In the genomic region with DNA sequence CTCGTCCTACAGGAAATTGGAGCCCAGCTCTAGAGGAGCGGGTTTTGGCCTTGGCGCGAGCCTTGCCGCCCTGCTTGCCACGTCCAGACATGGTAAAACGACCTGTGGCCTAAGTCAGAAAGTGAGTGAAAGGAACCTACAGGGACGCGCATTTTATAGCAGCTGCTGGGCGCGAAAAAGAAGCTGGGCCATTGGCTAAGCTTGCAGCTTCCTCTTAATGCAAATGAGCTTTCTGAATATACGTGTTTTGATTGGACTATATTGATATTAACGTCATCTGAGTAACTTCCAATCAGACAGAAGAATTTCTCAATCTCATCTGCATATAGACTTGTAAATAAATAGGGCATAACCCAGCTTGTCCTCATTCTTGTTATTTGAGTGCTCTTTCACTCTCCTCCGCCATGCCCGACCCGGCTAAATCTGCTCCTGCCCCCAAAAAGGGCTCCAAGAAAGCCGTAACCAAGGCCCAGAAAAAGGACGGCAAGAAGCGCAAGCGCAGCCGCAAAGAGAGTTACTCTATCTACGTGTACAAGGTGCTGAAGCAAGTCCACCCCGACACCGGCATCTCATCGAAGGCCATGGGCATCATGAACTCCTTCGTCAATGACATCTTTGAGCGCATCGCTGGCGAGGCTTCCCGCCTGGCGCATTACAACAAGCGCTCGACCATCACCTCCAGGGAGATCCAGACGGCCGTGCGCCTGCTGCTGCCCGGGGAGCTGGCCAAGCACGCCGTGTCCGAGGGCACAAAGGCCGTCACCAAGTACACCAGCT, we compare ENCODE assay signal across 1 cellular context.
TF ChIP-seq lines count a peak whose summit lies in the region.

No MANE protein-coding gene starts in this region.

TF ChIP-seq in K562, 482 proteins besides CTCF, POLR2A, EP300 and RAD21 (continued from another document and continues in another):
- TF ChIP-seq GTF3C2 (IDR thresholded peaks at IDR 0.05; ENCODE audit: borderline replicate concordance, extremely low read depth, insufficient read length): no peak
- TF ChIP-seq TRIM28 (IDR thresholded peaks at IDR 0.05): no peak
- peak; percentile 77 for TF ChIP-seq HDAC3 (IDR thresholded peaks at IDR 0.05; ENCODE audit: borderline replicate concordance, partially characterized antibody)
- 0 out of 2 replicates have a peak, but pooled peaks have one; percentile 32 for TF ChIP-seq BCL6 (CRISPR knock-in tag; IDR thresholded peaks at IDR 0.05)
- no peak for TF ChIP-seq NR0B1 (IDR thresholded peaks at IDR 0.05; ENCODE audit: partially characterized antibody)
- TF ChIP-seq MEIS2 (IDR thresholded peaks at IDR 0.05; ENCODE audit: partially characterized antibody): peak; percentile 3
- TF ChIP-seq PHB (CRISPR knock-in tag; IDR thresholded peaks at IDR 0.05): peak; percentile 93
- TF ChIP-seq, protein P1, sequence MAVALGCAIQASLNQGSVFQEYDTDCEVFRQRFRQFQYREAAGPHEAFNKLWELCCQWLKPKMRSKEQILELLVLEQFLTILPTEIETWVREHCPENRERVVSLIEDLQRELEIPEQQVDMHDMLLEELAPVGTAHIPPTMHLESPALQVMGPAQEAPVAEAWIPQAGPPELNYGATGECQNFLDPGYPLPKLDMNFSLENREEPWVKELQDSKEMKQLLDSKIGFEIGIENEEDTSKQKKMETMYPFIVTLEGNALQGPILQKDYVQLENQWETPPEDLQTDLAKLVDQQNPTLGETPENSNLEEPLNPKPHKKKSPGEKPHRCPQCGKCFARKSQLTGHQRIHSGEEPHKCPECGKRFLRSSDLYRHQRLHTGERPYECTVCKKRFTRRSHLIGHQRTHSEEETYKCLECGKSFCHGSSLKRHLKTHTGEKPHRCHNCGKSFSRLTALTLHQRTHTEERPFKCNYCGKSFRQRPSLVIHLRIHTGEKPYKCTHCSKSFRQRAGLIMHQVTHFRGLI (CRISPR knock-in tag; IDR thresholded peaks at IDR 0.05): no peak
- TF ChIP-seq POU5F1 (IDR thresholded peaks at IDR 0.05; ENCODE audit: borderline replicate concordance, low read depth, low read length, partially characterized antibody): no peak
- peak; percentile 91 for TF ChIP-seq THRB (CRISPR knock-in tag; conservative IDR thresholded peaks at IDR 0.05)
- TF ChIP-seq, protein P2, sequence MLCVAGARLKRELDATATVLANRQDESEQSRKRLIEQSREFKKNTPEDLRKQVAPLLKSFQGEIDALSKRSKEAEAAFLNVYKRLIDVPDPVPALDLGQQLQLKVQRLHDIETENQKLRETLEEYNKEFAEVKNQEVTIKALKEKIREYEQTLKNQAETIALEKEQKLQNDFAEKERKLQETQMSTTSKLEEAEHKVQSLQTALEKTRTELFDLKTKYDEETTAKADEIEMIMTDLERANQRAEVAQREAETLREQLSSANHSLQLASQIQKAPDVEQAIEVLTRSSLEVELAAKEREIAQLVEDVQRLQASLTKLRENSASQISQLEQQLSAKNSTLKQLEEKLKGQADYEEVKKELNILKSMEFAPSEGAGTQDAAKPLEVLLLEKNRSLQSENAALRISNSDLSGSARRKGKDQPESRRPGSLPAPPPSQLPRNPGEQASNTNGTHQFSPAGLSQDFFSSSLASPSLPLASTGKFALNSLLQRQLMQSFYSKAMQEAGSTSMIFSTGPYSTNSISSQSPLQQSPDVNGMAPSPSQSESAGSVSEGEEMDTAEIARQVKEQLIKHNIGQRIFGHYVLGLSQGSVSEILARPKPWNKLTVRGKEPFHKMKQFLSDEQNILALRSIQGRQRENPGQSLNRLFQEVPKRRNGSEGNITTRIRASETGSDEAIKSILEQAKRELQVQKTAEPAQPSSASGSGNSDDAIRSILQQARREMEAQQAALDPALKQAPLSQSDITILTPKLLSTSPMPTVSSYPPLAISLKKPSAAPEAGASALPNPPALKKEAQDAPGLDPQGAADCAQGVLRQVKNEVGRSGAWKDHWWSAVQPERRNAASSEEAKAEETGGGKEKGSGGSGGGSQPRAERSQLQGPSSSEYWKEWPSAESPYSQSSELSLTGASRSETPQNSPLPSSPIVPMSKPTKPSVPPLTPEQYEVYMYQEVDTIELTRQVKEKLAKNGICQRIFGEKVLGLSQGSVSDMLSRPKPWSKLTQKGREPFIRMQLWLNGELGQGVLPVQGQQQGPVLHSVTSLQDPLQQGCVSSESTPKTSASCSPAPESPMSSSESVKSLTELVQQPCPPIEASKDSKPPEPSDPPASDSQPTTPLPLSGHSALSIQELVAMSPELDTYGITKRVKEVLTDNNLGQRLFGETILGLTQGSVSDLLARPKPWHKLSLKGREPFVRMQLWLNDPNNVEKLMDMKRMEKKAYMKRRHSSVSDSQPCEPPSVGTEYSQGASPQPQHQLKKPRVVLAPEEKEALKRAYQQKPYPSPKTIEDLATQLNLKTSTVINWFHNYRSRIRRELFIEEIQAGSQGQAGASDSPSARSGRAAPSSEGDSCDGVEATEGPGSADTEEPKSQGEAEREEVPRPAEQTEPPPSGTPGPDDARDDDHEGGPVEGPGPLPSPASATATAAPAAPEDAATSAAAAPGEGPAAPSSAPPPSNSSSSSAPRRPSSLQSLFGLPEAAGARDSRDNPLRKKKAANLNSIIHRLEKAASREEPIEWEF (CRISPR knock-in tag; IDR thresholded peaks at IDR 0.05): no peak
- TF ChIP-seq, protein P3, sequence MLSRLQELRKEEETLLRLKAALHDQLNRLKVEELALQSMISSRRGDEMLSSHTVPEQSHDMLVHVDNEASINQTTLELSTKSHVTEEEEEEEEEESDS (CRISPR knock-in tag; IDR thresholded peaks at IDR 0.05): no peak
- no peak for TF ChIP-seq HDAC8 (tag; IDR thresholded peaks at IDR 0.05)
- no peak for TF ChIP-seq ZNF445 (CRISPR knock-in tag; IDR thresholded peaks at IDR 0.05; ENCODE audit: low read depth)
- TF ChIP-seq, protein P4, sequence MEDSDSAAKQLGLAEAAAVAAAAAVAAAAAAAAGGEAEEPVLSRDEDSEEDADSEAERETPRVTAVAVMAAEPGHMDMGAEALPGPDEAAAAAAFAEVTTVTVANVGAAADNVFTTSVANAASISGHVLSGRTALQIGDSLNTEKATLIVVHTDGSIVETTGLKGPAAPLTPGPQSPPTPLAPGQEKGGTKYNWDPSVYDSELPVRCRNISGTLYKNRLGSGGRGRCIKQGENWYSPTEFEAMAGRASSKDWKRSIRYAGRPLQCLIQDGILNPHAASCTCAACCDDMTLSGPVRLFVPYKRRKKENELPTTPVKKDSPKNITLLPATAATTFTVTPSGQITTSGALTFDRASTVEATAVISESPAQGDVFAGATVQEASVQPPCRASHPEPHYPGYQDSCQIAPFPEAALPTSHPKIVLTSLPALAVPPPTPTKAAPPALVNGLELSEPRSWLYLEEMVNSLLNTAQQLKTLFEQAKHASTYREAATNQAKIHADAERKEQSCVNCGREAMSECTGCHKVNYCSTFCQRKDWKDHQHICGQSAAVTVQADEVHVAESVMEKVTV (CRISPR knock-in tag; IDR thresholded peaks at IDR 0.05): no peak; the same call in 1 of the 2 replicates
- no peak for TF ChIP-seq NCOA2 (IDR thresholded peaks at IDR 0.05; ENCODE audit: partially characterized antibody in 2 of 2)
- TF ChIP-seq HNRNPL (IDR thresholded peaks at IDR 0.05; ENCODE audit: low read depth, low read length): peak; percentile 84
- TF ChIP-seq TOE1 (IDR thresholded peaks at IDR 0.05; ENCODE audit: borderline replicate concordance): peak; percentile 63; the same call in 1 of the 2 replicates
- peak; percentile 93 for TF ChIP-seq TOE1 (CRISPR knock-in tag; IDR thresholded peaks at IDR 0.05; ENCODE audit: borderline replicate concordance, low read depth)
- TF ChIP-seq ZNF174 (CRISPR knock-in tag; IDR thresholded peaks at IDR 0.05): no peak
- TF ChIP-seq, protein P5, sequence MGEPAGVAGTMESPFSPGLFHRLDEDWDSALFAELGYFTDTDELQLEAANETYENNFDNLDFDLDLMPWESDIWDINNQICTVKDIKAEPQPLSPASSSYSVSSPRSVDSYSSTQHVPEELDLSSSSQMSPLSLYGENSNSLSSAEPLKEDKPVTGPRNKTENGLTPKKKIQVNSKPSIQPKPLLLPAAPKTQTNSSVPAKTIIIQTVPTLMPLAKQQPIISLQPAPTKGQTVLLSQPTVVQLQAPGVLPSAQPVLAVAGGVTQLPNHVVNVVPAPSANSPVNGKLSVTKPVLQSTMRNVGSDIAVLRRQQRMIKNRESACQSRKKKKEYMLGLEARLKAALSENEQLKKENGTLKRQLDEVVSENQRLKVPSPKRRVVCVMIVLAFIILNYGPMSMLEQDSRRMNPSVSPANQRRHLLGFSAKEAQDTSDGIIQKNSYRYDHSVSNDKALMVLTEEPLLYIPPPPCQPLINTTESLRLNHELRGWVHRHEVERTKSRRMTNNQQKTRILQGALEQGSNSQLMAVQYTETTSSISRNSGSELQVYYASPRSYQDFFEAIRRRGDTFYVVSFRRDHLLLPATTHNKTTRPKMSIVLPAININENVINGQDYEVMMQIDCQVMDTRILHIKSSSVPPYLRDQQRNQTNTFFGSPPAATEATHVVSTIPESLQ (CRISPR knock-in tag; IDR thresholded peaks at IDR 0.05): peak; percentile 92; the same call in 1 of the 2 replicates
- TF ChIP-seq POLR3A (IDR thresholded peaks at IDR 0.05; ENCODE audit: borderline replicate concordance, extremely low read depth, insufficient read depth, insufficient read length): no peak
- TF ChIP-seq AFF1 (IDR thresholded peaks at IDR 0.05; ENCODE audit: low read depth in 1 of 2, partially characterized antibody in 2 of 2): peak; percentile 88 to 89
- no peak for TF ChIP-seq ZBTB17 (CRISPR knock-in tag; IDR thresholded peaks at IDR 0.05)
- TF ChIP-seq GTF2E2 (tag; IDR thresholded peaks at IDR 0.05): peak; percentile 99
- no peak for TF ChIP-seq TRIM25 (IDR thresholded peaks at IDR 0.05; ENCODE audit: borderline replicate concordance)
- no peak for TF ChIP-seq RBM17 (IDR thresholded peaks at IDR 0.05; ENCODE audit: borderline replicate concordance, low read depth, low read length)
